In the genomic region with DNA sequence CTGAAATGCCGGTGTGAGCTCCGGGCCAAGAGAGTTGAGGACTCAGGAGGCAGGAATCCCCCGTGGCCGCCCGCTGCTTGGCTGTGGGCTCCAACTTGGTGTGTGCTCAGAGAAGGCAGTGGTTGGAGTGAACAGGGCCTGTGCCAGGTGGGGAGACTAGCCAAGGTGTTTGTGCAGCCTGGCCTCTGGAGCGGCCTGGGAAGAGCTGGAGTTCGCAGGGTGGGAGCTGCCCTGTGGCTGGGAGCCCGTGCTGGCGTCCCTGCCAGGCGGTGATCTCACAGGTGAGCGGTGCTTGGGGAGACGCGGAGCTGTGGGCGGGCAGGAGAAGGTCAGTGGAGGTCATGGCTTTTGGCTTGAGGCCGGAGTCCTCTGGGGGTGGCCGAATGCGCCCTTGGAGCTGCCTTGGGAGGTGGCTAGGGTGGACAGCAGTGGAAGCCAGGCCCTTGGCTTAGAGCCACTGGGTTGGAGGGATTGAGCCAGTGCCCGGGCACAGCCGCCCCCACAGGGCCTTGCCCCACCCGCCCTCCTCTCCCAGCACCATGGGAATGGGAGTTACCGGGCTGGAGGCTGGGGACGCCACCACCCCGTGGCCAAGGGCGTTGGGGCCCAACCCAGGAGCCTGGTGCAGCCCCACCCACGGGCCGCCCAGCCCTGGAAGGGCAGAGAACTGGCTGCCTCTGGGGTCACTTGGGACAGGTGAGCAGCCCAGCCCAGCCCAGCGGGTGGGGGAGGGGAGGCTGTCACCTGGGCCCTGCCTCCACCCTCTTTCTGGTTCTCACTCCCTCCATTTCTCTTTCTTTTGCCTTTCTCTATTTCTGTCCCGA, we compare ENCODE assay signal across 8 cellular contexts. TPM values are rescaled to one million over a fixed set of nuclear protein-coding genes. Genes with fewer than 3 reads are reported as not detected.
DNase-seq lines count a peak whose midpoint lies in the region; TF ChIP-seq lines count a peak whose summit lies in the region.

No MANE protein-coding gene starts in this region.

- peaks cover 11% of the 10 kb centered on the region for H3K36me3 Mint-ChIP-seq in activated naive CD4-positive, alpha-beta T cell treated with anti-CD3 and anti-CD28 coated beads for 36 hours (ENCODE audit: low read depth)

- H3K14ac ChIP-seq in neuronal stem cell (ENCODE audit: low read length), result peak overlapping the region; percentile 56

- H3K4me2 ChIP-seq in neuronal stem cell (ENCODE audit: insufficient read depth, low read length, poor library complexity, severe bottlenecking), result peak overlapping the region; percentile 79

- peaks cover 50% of the 10 kb centered on the region for H3K4me1 Mint-ChIP-seq in activated naive CD4-positive, alpha-beta T cell treated with anti-CD3 and anti-CD28 coated beads for 36 hours (ENCODE audit: low read depth)

- peak overlapping the region; percentile 68 to 88 for H3K4me3 ChIP-seq in neuronal stem cell (ENCODE audit: low read length in 2 of 2)

- H2AFZ ChIP-seq in neuronal stem cell (ENCODE audit: low read length), result no peak overlapping the region

- H4K91ac ChIP-seq in neuronal stem cell (ENCODE audit: low read depth, low read length, poor library complexity), result peak overlapping the region; percentile 92

- H3K9me3 ChIP-seq in neuronal stem cell (replicated peaks in 1 of 2; ENCODE audit: control insufficient read depth in 2 of 2, insufficient read depth in 1 of 2, low read depth in 1 of 2, low read length in 2 of 2), result no peaks in the 10 kb centered on the region

- H3K27ac Mint-ChIP-seq in activated naive CD4-positive, alpha-beta T cell treated with anti-CD3 and anti-CD28 coated beads for 36 hours, result peak overlapping the region; percentile 94

- peak overlapping the region; percentile 84 for H3K27ac ChIP-seq in VCaP
- peak overlapping the region; percentile 76 for H3K27ac ChIP-seq in neuronal stem cell (replicated peaks; ENCODE audit: low read length)

- H2BK5ac ChIP-seq in neuronal stem cell (ENCODE audit: low read length), result peak overlapping the region; percentile 97

- H3K4ac ChIP-seq in neuronal stem cell (ENCODE audit: low read length), result peak overlapping the region; percentile 69

- no peak for DNase-seq in activated naive CD4-positive, alpha-beta T cell treated with anti-CD3 and anti-CD28 coated beads for 36 hours
- no peak for DNase-seq in activated naive CD4-positive, alpha-beta T cell (lab: John Stamatoyannopoulos, UW)
- peak; percentile 42 for DNase-seq in fibroblast of gingiva (ENCODE audit: low read depth)
- no peak for DNase-seq in neuronal stem cell (ENCODE audit: low spot score)
- DNase-seq in KG1 (lab: John Stamatoyannopoulos, UW), result no peak
- no peak for DNase-seq in RKO (ENCODE audit: low spot score)
- no peak for DNase-seq in NCI-H2107 treated with DMSO at 0.1 percent for 48 hours (lab: John Stamatoyannopoulos, UW; ENCODE audit: unreplicated experiment)

- peak overlapping the region; percentile 99 for H3K9ac ChIP-seq in neuronal stem cell (ENCODE audit: low read depth, low read length, poor library complexity)

- peak overlapping the region; percentile 97 for H4K8ac ChIP-seq in neuronal stem cell (ENCODE audit: low read depth, low read length)

- peak overlapping the region; percentile 99 for H2BK12ac ChIP-seq in neuronal stem cell (ENCODE audit: low read length)

- H3K36me3 ChIP-seq in neuronal stem cell (replicated peaks in 1 of 2; ENCODE audit: control insufficient read depth in 2 of 2, insufficient read depth in 2 of 2, low read length in 2 of 2), result peaks cover 8 to 24% of the 10 kb centered on the region in 2 donors

- H2AK5ac ChIP-seq in neuronal stem cell (ENCODE audit: low read depth, low read length), result peak overlapping the region; percentile 100

- no peaks in the 10 kb centered on the region for H3K9me3 Mint-ChIP-seq in activated naive CD4-positive, alpha-beta T cell treated with anti-CD3 and anti-CD28 coated beads for 36 hours

- TF ChIP-seq CTCF in VCaP (conservative IDR thresholded peaks at IDR 0.05), result no peak

- peak overlapping the region; percentile 100 for H2BK15ac ChIP-seq in neuronal stem cell (ENCODE audit: low read length)

- H3K79me1 ChIP-seq in neuronal stem cell (ENCODE audit: low read depth, low read length), result peaks cover 23% of the 10 kb centered on the region

- no peaks in the 10 kb centered on the region for H3K27me3 ChIP-seq in neuronal stem cell (ENCODE audit: control insufficient read depth in 3 of 3, insufficient read depth in 3 of 3, low read depth in 1 of 3, low read length in 3 of 3)

- peaks cover 51 to 63% of the 10 kb centered on the region in 2 donors for H3K4me1 ChIP-seq in neuronal stem cell (ENCODE audit: control insufficient read depth in 2 of 2, insufficient read depth in 1 of 2, low read depth in 1 of 2, low read length in 2 of 2)

- intact Hi-C loops in activated naive CD4-positive, alpha-beta T cell treated with anti-CD3 and anti-CD28 coated beads for 36 hours (cut with micrococcal nuclease), result loop anchor here (1.0 to 5.0 kb wide), 2 partner anchors 7 to 650 kb away; a partner anchor contains a TSS

- WGBS in neuronal stem cell (ENCODE audit: extremely low coverage in 2 of 2, insufficient read length in 2 of 2, insufficient replicate concordance in 1 of 2), 2 donors, result no CpG with 5 or more reads among the region's 28 CpGs

- H3K23ac ChIP-seq in neuronal stem cell (ENCODE audit: low read depth, low read length, poor library complexity), result peak overlapping the region; percentile 91

- CTCF ChIA-PET in activated naive CD4-positive, alpha-beta T cell treated with anti-CD3 and anti-CD28 coated beads for 36 hours (lab: Charles Lee), result interaction anchor here (1.2 to 11.1 kb wide), 2 partner anchors 9 to 18 kb away, joined by 3 to 233 read pairs; a partner anchor contains a TSS

- peak overlapping the region; percentile 92 for H3K4me3 Mint-ChIP-seq in activated naive CD4-positive, alpha-beta T cell treated with anti-CD3 and anti-CD28 coated beads for 36 hours

- no peaks in the 10 kb centered on the region for H3K27me3 Mint-ChIP-seq in activated naive CD4-positive, alpha-beta T cell treated with anti-CD3 and anti-CD28 coated beads for 36 hours (ENCODE audit: low read depth)

- H2BK120ac ChIP-seq in neuronal stem cell (ENCODE audit: low read depth, low read length), result peak overlapping the region; percentile 72

- peak overlapping the region; percentile 99 for H3K18ac ChIP-seq in neuronal stem cell (ENCODE audit: low read length)

RNA-seq across cellular contexts. Expression of a gene that starts 7.1 kb away (rescaled TPM):
- total RNA-seq in activated naive CD4-positive, alpha-beta T cell treated with anti-CD3 and anti-CD28 coated beads for 36 hours, result 100 to 1,000 TPM; 167 to 183 TPM
- polyA plus RNA-seq in neuronal stem cell (2013, experiment 1 of 2), result 218 TPM
- 217 TPM for polyA plus RNA-seq in neuronal stem cell (2013, experiment 2 of 2)

RNA-seq across cellular contexts. Expression of a gene that starts 13.3 kb away (rescaled TPM):
- 10 to 100 TPM; 62.8 to 65.3 TPM for total RNA-seq in activated naive CD4-positive, alpha-beta T cell treated with anti-CD3 and anti-CD28 coated beads for 36 hours
- polyA plus RNA-seq in neuronal stem cell (2013, experiment 1 of 2), result 23.8 TPM
- polyA plus RNA-seq in neuronal stem cell (2013, experiment 2 of 2), result 24.1 TPM

RNA-seq across cellular contexts. Expression of a gene that starts 13.7 kb away (rescaled TPM):
- 10 to 100 TPM; 50.1 to 52.9 TPM for total RNA-seq in activated naive CD4-positive, alpha-beta T cell treated with anti-CD3 and anti-CD28 coated beads for 36 hours
- polyA plus RNA-seq in neuronal stem cell (2013, experiment 1 of 2), result 98.3 TPM
- polyA plus RNA-seq in neuronal stem cell (2013, experiment 2 of 2), result 99.9 TPM

RNA-seq across cellular contexts. Expression of a gene that starts 20.5 kb away (rescaled TPM):
- total RNA-seq in activated naive CD4-positive, alpha-beta T cell treated with anti-CD3 and anti-CD28 coated beads for 36 hours, result 100 to 1,000 TPM; 153 TPM
- polyA plus RNA-seq in neuronal stem cell (2013, experiment 1 of 2), result 106 TPM
- 101 TPM for polyA plus RNA-seq in neuronal stem cell (2013, experiment 2 of 2)

RNA-seq across cellular contexts. Expression of a gene that starts 23.6 kb away (rescaled TPM):
- total RNA-seq in activated naive CD4-positive, alpha-beta T cell treated with anti-CD3 and anti-CD28 coated beads for 36 hours, result not detected
- polyA plus RNA-seq in neuronal stem cell (2013, experiment 1 of 2), result 41.4 TPM
- 40.6 TPM for polyA plus RNA-seq in neuronal stem cell (2013, experiment 2 of 2)
